In genomic region chr2:167702227-167702626, GRCh38 we compare ENCODE assay signal across 32 cellular contexts.
"Had no signal": no experiment of that assay in that cellular context is flagged by ENCODE, and none has a peak within 500 bp of the region (broad histone marks: within the 10 kb centered on the region; RNA-seq: fewer than 3 reads in every experiment).

No MANE protein-coding gene starts in this region.

- FAIRE-seq: urothelium cell line had no signal

- H3K4me1 Mint-ChIP-seq: naive thymus-derived CD4-positive, alpha-beta T cell; natural killer cell; neural crest cell; stimulated activated memory B cell treated with anti-CD40 and anti-IgM and Interleukin-4, amounts not matched to agents 10 μg/mL and 1 μg/mL and 100 μg/mL, for 72 hours had no signal

- H3K4me1 ChIP-seq: parathyroid adenoma, psoas muscle, spleen, stomach, thyroid gland, upper lobe of left lung, vagina had no signal

- H3K79me2 ChIP-seq: parathyroid adenoma had no signal

- ATAC-seq: naive thymus-derived CD4-positive, alpha-beta T cell; natural killer cell; psoas muscle; right cardiac atrium; sciatic nerve; stimulated activated memory B cell treated with anti-CD40 and anti-IgM and Interleukin-4, amounts not matched to agents 10 μg/mL and 1 μg/mL and 100 μg/mL, for 72 hours had no signal

- H3K36me3 Mint-ChIP-seq: naive thymus-derived CD4-positive, alpha-beta T cell; natural killer cell; stimulated activated memory B cell treated with anti-CD40 and anti-IgM and Interleukin-4, amounts not matched to agents 10 μg/mL and 1 μg/mL and 100 μg/mL, for 72 hours had no signal

- H3K9me3 ChIP-seq: neutrophil, ovary, psoas muscle, spleen, stomach, thoracic aorta, thyroid gland, tibial nerve, upper lobe of left lung, vagina had no signal

- H3K4me2 ChIP-seq: smooth muscle cell had no signal

- H3K4me3 ChIP-seq: ovary, psoas muscle, skin epidermis, smooth muscle cell, spleen, stomach, thoracic aorta, thyroid gland, tibial nerve, upper lobe of left lung, vagina had no signal

- H3K4me3 Mint-ChIP-seq: naive thymus-derived CD4-positive, alpha-beta T cell; natural killer cell; nephron progenitor cell; neural crest cell; stimulated activated memory B cell treated with anti-CD40 and anti-IgM and Interleukin-4, amounts not matched to agents 10 μg/mL and 1 μg/mL and 100 μg/mL, for 72 hours; stimulated activated naive CD8-positive, alpha-beta T cell treated with anti-CD3 and anti-CD28 coated beads, Interleukin-15, Interleukin-2, amounts not matched to agents 100 ng/mL and 50 ng/mL, for 24 hours had no signal

- H3K27me3 ChIP-seq: neutrophil, ovary, spleen, stomach, thyroid gland, tibial nerve, upper lobe of left lung, vagina had no signal

- DNase-seq: naive thymus-derived CD4-positive, alpha-beta T cell; natural killer cell; nephron progenitor cell; nucleus accumbens; ovary; posterior cingulate gyrus; psoas muscle; right cardiac atrium; spleen; stimulated activated CD4-positive, alpha-beta T cell treated with anti-CD3 and anti-CD28 coated beads, Interleukin-12 subunit alpha, Interleukin-12 subunit beta, amount 100 ng/mL, for 4 hours; stimulated activated CD4-positive, alpha-beta T cell treated with anti-CD3 and anti-CD28 coated beads, Interleukin-1b, Interleukin-23, amount 100 ng/mL, for 48 hours; stimulated activated CD4-positive, alpha-beta T cell treated with anti-CD3 and anti-CD28 coated beads, Interleukin-4, amount 100 ng/mL, for 1 hour; stimulated activated CD4-positive, alpha-beta T cell treated with anti-CD3 and anti-CD28 coated beads, Interleukin-4, amount 100 ng/mL, for 4 hours; stimulated activated CD8-positive, alpha-beta memory T cell treated with anti-CD3 and anti-CD28 coated beads, Interleukin-4, amount 100 ng/mL, for 48 hours; stimulated activated naive CD4-positive, alpha-beta T cell treated with Interleukin-2 at 50 U/mL for 16 hours; stomach; thyroid gland; trophoblast cell; upper lobe of left lung had no signal

- H3K27ac Mint-ChIP-seq: naive thymus-derived CD4-positive, alpha-beta T cell; natural killer cell; nephron progenitor cell; progenitor cell of endocrine pancreas; stimulated activated memory B cell treated with anti-CD40 and anti-IgM and Interleukin-4, amounts not matched to agents 10 μg/mL and 1 μg/mL and 100 μg/mL, for 72 hours; stimulated activated naive CD8-positive, alpha-beta T cell treated with anti-CD3 and anti-CD28 coated beads, Interleukin-15, Interleukin-2, amounts not matched to agents 100 ng/mL and 50 ng/mL, for 24 hours had no signal

- H3K27me3 Mint-ChIP-seq: naive thymus-derived CD4-positive, alpha-beta T cell; progenitor cell of endocrine pancreas; stimulated activated memory B cell treated with anti-CD40 and anti-IgM and Interleukin-4, amounts not matched to agents 10 μg/mL and 1 μg/mL and 100 μg/mL, for 72 hours; stimulated activated naive CD8-positive, alpha-beta T cell treated with anti-CD3 and anti-CD28 coated beads, Interleukin-15, Interleukin-2, amounts not matched to agents 100 ng/mL and 50 ng/mL, for 24 hours had no signal

- H2AFZ ChIP-seq: parathyroid adenoma had no signal

- H3K9ac ChIP-seq: parathyroid adenoma had no signal

- H3K27ac ChIP-seq: neutrophil, ovary, parathyroid adenoma, psoas muscle, skin epidermis, spleen, stomach, thoracic aorta, thyroid gland, tibial nerve, upper lobe of left lung, vagina had no signal

- H3K9me3 Mint-ChIP-seq: natural killer cell; nephron progenitor cell; neural crest cell; stimulated activated memory B cell treated with anti-CD40 and anti-IgM and Interleukin-4, amounts not matched to agents 10 μg/mL and 1 μg/mL and 100 μg/mL, for 72 hours; stimulated activated naive CD8-positive, alpha-beta T cell treated with anti-CD3 and anti-CD28 coated beads, Interleukin-15, Interleukin-2, amounts not matched to agents 100 ng/mL and 50 ng/mL, for 24 hours had no signal

- H3K36me3 ChIP-seq: neutrophil, ovary, spleen, stomach, thoracic aorta, thyroid gland, tibial nerve, upper lobe of left lung, vagina had no signal
